ENCODE assay signal across 12 cellular contexts in genomic region chr2:98726735-98727368, GRCh38. TPM values are rescaled to one million over a fixed set of nuclear protein-coding genes. Genes with fewer than 3 reads are reported as not detected.
DNase-seq lines count a peak whose midpoint lies in the region; ATAC-seq and TF ChIP-seq lines count a peak whose summit lies in the region.
"Had no signal": no experiment of that assay in that cellular context is flagged by ENCODE, and none has a peak within 500 bp of the region (broad histone marks: within the 10 kb centered on the region; RNA-seq: fewer than 3 reads in every experiment).

No MANE protein-coding gene starts in this region.

- ATAC-seq in left cardiac atrium (no peak), memory B cell (ENCODE audit: low read depth) (no peak), GM19324 (IDR thresholded peaks at IDR 0.05; ENCODE audit: low FRiP score, unreplicated experiment) (no peak), HG02973 (IDR thresholded peaks at IDR 0.05; ENCODE audit: unreplicated experiment) (no peak)

- intact Hi-C loops in left ventricle myocardium inferior (cut with micrococcal nuclease): no loop called here
- intact Hi-C loops in left cardiac atrium (cut with DNase I): loop anchor here in 1 of 2 donors (5.0 kb wide), 1 partner anchor 75 kb away; no protein-coding TSS in a partner anchor

- H3K27ac ChIP-seq in left ventricle myocardium inferior (replicated peaks): peak overlapping the region; percentile 90
- H3K27ac ChIP-seq: RWPE1 had no signal

- no peaks in the 10 kb centered on the region for H3K27me3 ChIP-seq in left ventricle myocardium inferior (ENCODE audit: low read depth)

- TF ChIP-seq CTCF in left ventricle myocardium inferior (IDR thresholded peaks at IDR 0.05; ENCODE audit: borderline replicate concordance): no peak

- H3K9me3 Mint-ChIP-seq in activated naive CD8-positive, alpha-beta T cell (ENCODE audit: low read depth): no peaks in the 10 kb centered on the region
- peaks cover 3% of the 10 kb centered on the region for H3K9me3 Mint-ChIP-seq in memory B cell

- H3K4me1 Mint-ChIP-seq in activated naive CD8-positive, alpha-beta T cell (ENCODE audit: low read depth): peaks cover 74% of the 10 kb centered on the region
- H3K4me1 Mint-ChIP-seq in memory B cell: peaks cover 22% of the 10 kb centered on the region

- H3K36me3 Mint-ChIP-seq in activated naive CD8-positive, alpha-beta T cell: peaks cover 12% of the 10 kb centered on the region
- peaks cover 13% of the 10 kb centered on the region for H3K36me3 Mint-ChIP-seq in memory B cell

- peaks cover 17% of the 10 kb centered on the region for H3K36me3 ChIP-seq in left ventricle myocardium inferior

- peak overlapping the region; percentile 89 for H3K4me3 ChIP-seq in left ventricle myocardium inferior

- H3K9me3 ChIP-seq in left ventricle myocardium inferior (replicated peaks): no peaks in the 10 kb centered on the region

- no peak for DNase-seq in left ventricle myocardium inferior
- DNase-seq in left cardiac atrium: no peak
- no peak for DNase-seq in memory B cell (ENCODE audit: low spot score in 2 of 2)
- DNase-seq in NCI-H510A treated with DMSO at 0.1 percent for 48 hours (lab: John Stamatoyannopoulos, UW): no peak
- no peak for DNase-seq in CD1c-positive myeloid dendritic cell (ENCODE audit: extremely low spot score)
- DNase-seq: erythroblast, NCI-H1436, NCI-H526 treated with DMSO at 0.1 percent for 48 hours had no signal

- peaks cover 80% of the 10 kb centered on the region for H3K4me1 ChIP-seq in left ventricle myocardium inferior

- peak overlapping the region; percentile 87 for H3K27ac Mint-ChIP-seq in activated naive CD8-positive, alpha-beta T cell
- H3K27ac Mint-ChIP-seq in memory B cell: peak overlapping the region; percentile 35

- no peaks in the 10 kb centered on the region for H3K27me3 Mint-ChIP-seq in activated naive CD8-positive, alpha-beta T cell
- no peaks in the 10 kb centered on the region for H3K27me3 Mint-ChIP-seq in memory B cell

- peak overlapping the region; percentile 88 for H3K4me3 Mint-ChIP-seq in activated naive CD8-positive, alpha-beta T cell
- peak overlapping the region; percentile 12 for H3K4me3 Mint-ChIP-seq in memory B cell

RNA-seq across cellular contexts. Expression of gene MGAT4A, which starts 4.1 kb away (rescaled TPM):
- total RNA-seq in left ventricle myocardium inferior: 18.4 TPM
- total RNA-seq in left cardiac atrium: 10 to 100 TPM; 28.2 to 41.6 TPM
